28 cellular contexts compared by ENCODE assay signal in genomic region chr16:26578748-26579147, GRCh38.
"Had no signal": no experiment of that assay in that cellular context is flagged by ENCODE, and none has a peak within 500 bp of the region (broad histone marks: within the 10 kb centered on the region; RNA-seq: fewer than 3 reads in every experiment).

No MANE protein-coding gene starts in this region.

- H3K4me3 ChIP-seq: colonic mucosa, coronary artery, dorsolateral prefrontal cortex, esophagus muscularis mucosa, esophagus squamous epithelium, gastrocnemius medialis, gastroesophageal sphincter, heart left ventricle, heart right ventricle had no signal

- DNase-seq: colonic mucosa; cortex of kidney; dermis blood vessel endothelial cell; dorsolateral prefrontal cortex; effector CD4-positive, alpha-beta T cell; effector CD8-positive, alpha-beta T cell; effector memory CD4-positive, alpha-beta T cell; effector memory CD8-positive, alpha-beta T cell; endodermal cell; erythroblast; esophagus squamous epithelium; foreskin fibroblast; foreskin keratinocyte; foreskin melanocyte; gastrocnemius medialis; glutamatergic neuron; head of caudate nucleus; heart left ventricle; heart right ventricle had no signal

- ATAC-seq: effector memory CD8-positive, alpha-beta T cell; esophagus mucosa; foreskin keratinocyte; gastrocnemius medialis; gastroesophageal sphincter; heart left ventricle; heart right ventricle had no signal

- H3K27me3 ChIP-seq: colonic mucosa, foreskin keratinocyte, gastrocnemius medialis, gastroesophageal sphincter had no signal

- H3K36me3 ChIP-seq: colonic mucosa, esophagus muscularis mucosa, esophagus squamous epithelium, gastrocnemius medialis, gastroesophageal sphincter, heart left ventricle, heart right ventricle had no signal

- H3K9me3 ChIP-seq: colonic mucosa, esophagus muscularis mucosa, esophagus squamous epithelium, gastrocnemius medialis, gastroesophageal sphincter, heart left ventricle had no signal

- H3K4me1 ChIP-seq: colonic mucosa, esophagus muscularis mucosa, foreskin keratinocyte, gastrocnemius medialis, gastroesophageal sphincter, heart left ventricle, heart right ventricle had no signal

- FAIRE-seq: colon, endometrium, endothelial cell of umbilical vein, frontal cortex had no signal

- H3K27ac ChIP-seq: colonic mucosa, coronary artery, dorsolateral prefrontal cortex, epithelial cell of prostate, esophagus muscularis mucosa, esophagus squamous epithelium, foreskin keratinocyte, gastrocnemius medialis, gastroesophageal sphincter, heart left ventricle, heart right ventricle had no signal
